In the genomic region with DNA sequence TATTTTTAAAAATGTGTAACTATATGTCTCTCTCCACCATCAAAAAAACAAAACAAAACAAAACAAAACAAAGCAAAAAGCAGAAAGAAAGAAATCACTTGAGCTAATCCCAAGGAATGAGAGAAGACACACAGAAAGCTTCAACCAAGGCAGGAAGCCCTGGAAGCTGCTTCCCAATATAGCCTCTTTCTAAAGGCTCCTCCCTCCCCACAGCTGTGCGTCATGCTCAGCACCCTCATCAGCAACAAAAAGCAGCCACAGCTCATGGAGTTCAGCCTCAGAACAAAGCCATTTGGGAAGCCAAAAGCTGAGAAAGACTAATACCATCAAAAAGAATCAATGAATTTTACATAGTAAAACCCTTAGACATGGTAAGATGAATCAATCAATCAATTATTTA, we compare ENCODE assay signal across 12 cellular contexts.
DNase-seq lines count a peak whose midpoint lies in the region; ATAC-seq, FAIRE-seq and TF ChIP-seq lines count a peak whose summit lies in the region.
"Had no signal": no experiment of that assay in that cellular context is flagged by ENCODE, and none has a peak within 500 bp of the region (broad histone marks: within the 10 kb centered on the region; RNA-seq: fewer than 3 reads in every experiment).

No MANE protein-coding gene starts in this region.

- H4K20me1 ChIP-seq in keratinocyte (ENCODE audit: control insufficient read depth, extremely low read depth, insufficient read depth, low read length) = no peaks in the 10 kb centered on the region

- H2AFZ ChIP-seq in keratinocyte (ENCODE audit: control insufficient read depth, low read length) = no peak overlapping the region

- no peak overlapping the region for H3K27ac ChIP-seq in caudate nucleus (ENCODE audit: low read depth, low read length)
- no peak overlapping the region for H3K27ac ChIP-seq in keratinocyte (ENCODE audit: control insufficient read depth, insufficient read depth, low read length)
- no peak overlapping the region for H3K27ac ChIP-seq in pancreas
- H3K27ac ChIP-seq: esophagus muscularis mucosa had no signal

- CTCF ChIA-PET in T-cell (lab: Charles Lee) = no interaction called here

- H3K9ac ChIP-seq in keratinocyte (ENCODE audit: control insufficient read depth, extremely low read depth, insufficient read depth, low read length) = no peak overlapping the region

- H3K4me2 ChIP-seq in keratinocyte (ENCODE audit: control insufficient read depth, extremely low read depth, insufficient read depth, low read depth, low read length) = no peak overlapping the region

- no peaks in the 10 kb centered on the region for H3K9me1 ChIP-seq in keratinocyte (ENCODE audit: control insufficient read depth, extremely low read depth, insufficient read depth, low read length)

- DNase-seq in Right ventricle myocardium inferior (ENCODE audit: missing footprints) (peak; percentile 15), left ventricle myocardium superior (no peak), caudate nucleus (lab: John Stamatoyannopoulos, UW) (peak in 54 of 61 donors; percentile 0 to 83 (median 39)), keratinocyte (ENCODE audit: low read depth, low spot score) (no peak), T-cell (no peak), pancreas (no peak)
- DNase-seq: activated B cell treated with CpG ODN at 0.5 μM for 24 hours; activated T-cell treated with anti-CD3 and anti-CD28 coated beads, Interleukin-2, amount 50 U/mL, for 72 hours; SHP77 had no signal

- H3K4me3 ChIP-seq in keratinocyte (ENCODE audit: control insufficient read depth in 2 of 3, extremely low read depth in 1 of 3, insufficient read depth in 2 of 3, low read depth in 1 of 3, low read length in 3 of 3) (no peak overlapping the region), pancreas (no peak overlapping the region)
- H3K4me3 ChIP-seq: esophagus muscularis mucosa had no signal

- no peaks in the 10 kb centered on the region for H3K4me1 ChIP-seq in keratinocyte (ENCODE audit: control insufficient read depth, extremely low read depth, insufficient read depth, low read length)
- no peaks in the 10 kb centered on the region for H3K4me1 ChIP-seq in pancreas
- H3K4me1 ChIP-seq: esophagus muscularis mucosa had no signal

- no peak for ATAC-seq in Right ventricle myocardium inferior
- no peak for ATAC-seq in left ventricle myocardium superior
- ATAC-seq in HG03521 (IDR thresholded peaks at IDR 0.05; ENCODE audit: unreplicated experiment) = no peak
- no peak for ATAC-seq in T-cell (replicated peaks in 1 of 4)
- no peak for ATAC-seq in pancreas
- ATAC-seq in GM19467 (IDR thresholded peaks at IDR 0.05; ENCODE audit: unreplicated experiment) = no peak
- ATAC-seq: activated T-cell treated with anti-CD3 and anti-CD28 coated beads, Interleukin-2, amount 50 U/mL, for 72 hours had no signal

- H3K79me2 ChIP-seq in keratinocyte (ENCODE audit: control insufficient read depth, insufficient read depth, low read length) = no peaks in the 10 kb centered on the region

- H3K36me3 Mint-ChIP-seq in T-cell = no peaks in the 10 kb centered on the region

- H3K27me3 ChIP-seq in keratinocyte (ENCODE audit: control insufficient read depth, extremely low read depth, insufficient read depth, low read length) = no peaks in the 10 kb centered on the region
- no peaks in the 10 kb centered on the region for H3K27me3 ChIP-seq in pancreas
- H3K27me3 ChIP-seq: esophagus muscularis mucosa had no signal

- TF ChIP-seq CTCF in keratinocyte (optimal IDR thresholded peaks at IDR 0.05 in 1 of 3, IDR thresholded peaks at IDR 0.05 in 1 of 3, conservative IDR thresholded peaks at IDR 0.05 in 1 of 3; ENCODE audit: extremely low read depth in 1 of 3, insufficient read depth in 2 of 3, low read length in 3 of 3) (no peak), pancreas (IDR thresholded peaks at IDR 0.05) (no peak)

- no peaks in the 10 kb centered on the region for H3K36me3 ChIP-seq in keratinocyte (ENCODE audit: control insufficient read depth in 2 of 2, extremely low read depth in 1 of 2, insufficient read depth in 2 of 2, low read length in 2 of 2)
- H3K36me3 ChIP-seq in pancreas = no peaks in the 10 kb centered on the region
- H3K36me3 ChIP-seq: esophagus muscularis mucosa had no signal

- no peaks in the 10 kb centered on the region for H3K4me1 Mint-ChIP-seq in T-cell
- H3K4me1 Mint-ChIP-seq: activated B cell treated with CpG ODN at 0.5 μM for 24 hours had no signal

- intact Hi-C loops in Right ventricle myocardium inferior (cut with DNase I) (no loop called here), left ventricle myocardium superior (cut with micrococcal nuclease) (no loop called here), pancreas (cut with DNase I) (no loop called here)

- 10 to 22% methylated on average over 1 of the region's 1 CpG for WGBS in pancreas, 2 donors

- H3K4me3 Mint-ChIP-seq in T-cell = no peak overlapping the region
- H3K4me3 Mint-ChIP-seq: activated B cell treated with CpG ODN at 0.5 μM for 24 hours; activated T-cell treated with anti-CD3 and anti-CD28 coated beads, Interleukin-2, amount 50 U/mL, for 72 hours had no signal

- FAIRE-seq in keratinocyte (lab: Jason Lieb, UNC) (peak; percentile 70), pancreas (lab: Jason Lieb, UNC) (no peak)

- H3K9me3 ChIP-seq in keratinocyte (ENCODE audit: control insufficient read depth, low read depth, low read length) = no peaks in the 10 kb centered on the region
- H3K9me3 ChIP-seq in pancreas = no peaks in the 10 kb centered on the region
- H3K9me3 ChIP-seq: esophagus muscularis mucosa had no signal

- H3K27me3 Mint-ChIP-seq in T-cell = no peaks in the 10 kb centered on the region
- H3K27me3 Mint-ChIP-seq: activated B cell treated with CpG ODN at 0.5 μM for 24 hours had no signal

- H3K9me3 Mint-ChIP-seq in T-cell = peaks cover 0 to 3% (median 0%) of the 10 kb centered on the region in 3 donors
- H3K9me3 Mint-ChIP-seq: activated B cell treated with CpG ODN at 0.5 μM for 24 hours; activated T-cell treated with anti-CD3 and anti-CD28 coated beads, Interleukin-2, amount 50 U/mL, for 72 hours had no signal

- dilution Hi-C loops in keratinocyte (cut with MboI; ENCODE audit: extremely low pct_ligation_motif_present, low sequenced_read_pairs) = no loop called here

- H3K27ac Mint-ChIP-seq in T-cell = no peak overlapping the region
- H3K27ac Mint-ChIP-seq: activated B cell treated with CpG ODN at 0.5 μM for 24 hours; activated T-cell treated with anti-CD3 and anti-CD28 coated beads, Interleukin-2, amount 50 U/mL, for 72 hours had no signal

- POLR2A ChIA-PET in T-cell (lab: Charles Lee) = interaction anchor here in 1 of 2 donors (0.7 kb wide), 1 partner anchor 537 kb away, joined by 4 read pairs; no protein-coding TSS in a partner anchor

Comparison
In these comparisons a context has a peak if more than half of its experiments do, and no peak if none do; other contexts are left out.
1. DNase-seq: peak in Right ventricle myocardium inferior (single experiment) and caudate nucleus (54 of 61); none in left ventricle myocardium superior (single experiment), keratinocyte (single experiment), T-cell (0 of 34) and pancreas (0 of 6).